In genomic region chr4:8744083-8744805, GRCh38 we compare ENCODE assay signal across 22 cellular contexts.
DNase-seq lines count a peak whose midpoint lies in the region; ATAC-seq, FAIRE-seq and TF ChIP-seq lines count a peak whose summit lies in the region.
"Had no signal": no experiment of that assay in that cellular context is flagged by ENCODE, and none has a peak within 500 bp of the region (broad histone marks: within the 10 kb centered on the region; RNA-seq: fewer than 3 reads in every experiment).

No MANE protein-coding gene starts in this region.

- peak; percentile 19 to 31; a peak in 2 of 4 replicates for TF ChIP-seq RAD21 in H1 (IDR thresholded peaks at IDR 0.05 in 1 of 2, conservative IDR thresholded peaks at IDR 0.05 in 1 of 2; ENCODE audit: low read depth in 2 of 2, low read length in 2 of 2)

- no peaks in the 10 kb centered on the region for H3K36me3 ChIP-seq in H1 (ENCODE audit: control insufficient read depth in 2 of 4, insufficient read depth in 4 of 4, low read length in 3 of 4)
- no peaks in the 10 kb centered on the region for H3K36me3 ChIP-seq in aorta (ENCODE audit: control insufficient read depth in 1 of 2, insufficient read depth in 2 of 2, low read length in 1 of 2)
- H3K36me3 ChIP-seq: adrenal gland, breast epithelium, MG63, transverse colon had no signal

- H3K56ac ChIP-seq in H1 (replicated peaks; ENCODE audit: insufficient read length, low read depth, low read length) = no peak overlapping the region

- H3K27ac Mint-ChIP-seq in nephron progenitor cell = no peak overlapping the region
- no peak overlapping the region for H3K27ac Mint-ChIP-seq in stimulated activated effector memory CD8-positive, alpha-beta T cell treated with anti-CD3 and anti-CD28 coated beads, Interleukin-12 subunit alpha, Interleukin-12 subunit beta, amount 100 ng/mL, for 72 hours
- H3K27ac Mint-ChIP-seq: stimulated activated naive CD8-positive, alpha-beta T cell treated with anti-CD3 and anti-CD28 coated beads, Interleukin-15, amount 100 ng/mL, for 72 hours had no signal

- H4K91ac ChIP-seq in H1 (replicated peaks; ENCODE audit: insufficient read length, low read length) = no peak overlapping the region

- intact Hi-C loops in aorta (cut with DNase I) = no loop called here

- H2BK5ac ChIP-seq in H1 (ENCODE audit: low read depth, low read length) = no peak overlapping the region

- H2BK20ac ChIP-seq in H1 (ENCODE audit: low read length) = no peak overlapping the region

- no peak overlapping the region for H2BK15ac ChIP-seq in H1 (ENCODE audit: low read length)

- H4K5ac ChIP-seq in H1 (ENCODE audit: insufficient read length, low read depth, low read length) = no peak overlapping the region

- TF ChIP-seq EP300 in H1 (IDR thresholded peaks at IDR 0.05; ENCODE audit: borderline replicate concordance in 1 of 2, low read depth in 2 of 2, low read length in 2 of 2) = no peak

- ATAC-seq in aorta (ENCODE audit: low FRiP score) = no peak
- ATAC-seq in stimulated activated effector memory CD8-positive, alpha-beta T cell treated with anti-CD3 and anti-CD28 coated beads, Interleukin-12 subunit alpha, Interleukin-12 subunit beta, amount 100 ng/mL, for 72 hours = no peak
- no peak for ATAC-seq in HG02759 (IDR thresholded peaks at IDR 0.05; ENCODE audit: unreplicated experiment)
- ATAC-seq: stimulated activated naive CD8-positive, alpha-beta T cell treated with anti-CD3 and anti-CD28 coated beads, Interleukin-15, amount 100 ng/mL, for 72 hours had no signal

- H3K79me2 ChIP-seq in H1 (ENCODE audit: control insufficient read depth in 1 of 2, insufficient read depth in 2 of 2, low read length in 2 of 2) = no peaks in the 10 kb centered on the region
- H3K79me2 ChIP-seq: parathyroid adenoma had no signal

- no peak overlapping the region for H3K18ac ChIP-seq in H1 (ENCODE audit: extremely low read depth, low read length)

- H3K9me3 ChIP-seq in H1 (ENCODE audit: insufficient read depth in 2 of 2, low read depth in 1 of 2, low read length in 1 of 2) (no peaks in the 10 kb centered on the region), aorta (ENCODE audit: control insufficient read depth, low read length) (no peaks in the 10 kb centered on the region)
- H3K9me3 ChIP-seq: adrenal gland, breast epithelium, MG63, transverse colon had no signal

- H3K36me3 Mint-ChIP-seq in nephron progenitor cell (ENCODE audit: low read depth) = no peaks in the 10 kb centered on the region
- no peaks in the 10 kb centered on the region for H3K36me3 Mint-ChIP-seq in stimulated activated effector memory CD8-positive, alpha-beta T cell treated with anti-CD3 and anti-CD28 coated beads, Interleukin-12 subunit alpha, Interleukin-12 subunit beta, amount 100 ng/mL, for 72 hours

- no peak overlapping the region for H2BK120ac ChIP-seq in H1 (replicated peaks; ENCODE audit: low read depth, low read length)

- H3K9ac ChIP-seq in H1 (replicated peaks in 1 of 4; ENCODE audit: extremely low read depth in 1 of 4, low read depth in 3 of 4, low read length in 3 of 4) = no peak overlapping the region
- H3K9ac ChIP-seq: parathyroid adenoma had no signal

- H3K79me1 ChIP-seq in H1 (ENCODE audit: low read depth, low read length) = no peaks in the 10 kb centered on the region

- H3K23ac ChIP-seq in H1 (ENCODE audit: insufficient read length) = no peak overlapping the region

- H2AFZ ChIP-seq in H1 (ENCODE audit: low read length) = no peak overlapping the region
- H2AFZ ChIP-seq: parathyroid adenoma had no signal

- TF ChIP-seq POLR2A in H1 (IDR thresholded peaks at IDR 0.05; ENCODE audit: control extremely low read depth in 1 of 2, low read depth in 2 of 2, low read length in 2 of 2) = no peak

- peak; percentile 43 for DNase-seq in activated effector memory CD4-positive, alpha-beta T cell treated with anti-CD3 and anti-CD28 coated beads, Interleukin-2, amount 50 U/mL, for 16 hours
- DNase-seq in activated effector memory CD4-positive, alpha-beta T cell treated with Interleukin-2 at 50 U/mL for 16 hours = no peak
- DNase-seq in H1 (ENCODE audit: low read depth in 1 of 2, low spot score in 2 of 2) = peak in 1 of 2 experiments; percentile 45
- DNase-seq in nephron progenitor cell = no peak
- DNase-seq in aorta = peak; percentile 18 to 59
- DNase-seq in stimulated activated effector memory CD8-positive, alpha-beta T cell treated with anti-CD3 and anti-CD28 coated beads, Interleukin-12 subunit alpha, Interleukin-12 subunit beta, amount 100 ng/mL, for 72 hours (ENCODE audit: low spot score in 2 of 2) = no peak
- DNase-seq in NOMO-1 treated with dmso at 0.1 percent for 144 hours (lab: John Stamatoyannopoulos, UW; ENCODE audit: unreplicated experiment) = no peak
- DNase-seq: activated CD4-positive, alpha-beta T cell treated with anti-CD3 and anti-CD28 coated beads, Interleukin-2, amount 50 U/mL, for 1 hour; COR-L47; DND-41; HCEC 1CT; IMR-90; MG63; NCI-H1436; SIG-M5; stimulated activated CD4-positive, alpha-beta T cell treated with anti-CD3 and anti-CD28 coated beads, Interleukin-2, amount 100 ng/mL, for 24 hours; transverse colon had no signal

- no peak for FAIRE-seq in H1 (lab: Jason Lieb, UNC)

- H4K20me1 ChIP-seq in H1 (replicated peaks in 1 of 2; ENCODE audit: control insufficient read depth in 1 of 2, insufficient read depth in 2 of 2, low read length in 2 of 2) = peaks cover 0 to 4% of the 10 kb centered on the region in 2 experiments

- H2BK12ac ChIP-seq in H1 (ENCODE audit: low read depth, low read length) = no peak overlapping the region

- no peak overlapping the region for H3K14ac ChIP-seq in H1 (ENCODE audit: insufficient read length)

- peaks cover 55% of the 10 kb centered on the region for H3K4me1 Mint-ChIP-seq in nephron progenitor cell
- no peaks in the 10 kb centered on the region for H3K4me1 Mint-ChIP-seq in stimulated activated effector memory CD8-positive, alpha-beta T cell treated with anti-CD3 and anti-CD28 coated beads, Interleukin-12 subunit alpha, Interleukin-12 subunit beta, amount 100 ng/mL, for 72 hours
- H3K4me1 Mint-ChIP-seq: stimulated activated naive CD8-positive, alpha-beta T cell treated with anti-CD3 and anti-CD28 coated beads, Interleukin-15, amount 100 ng/mL, for 72 hours had no signal

- POLR2A ChIA-PET in H1 (lab: Charles Lee; ENCODE audit: partially characterized antibody) = no interaction called here

- WGBS in H1 (ENCODE audit: extremely low coverage in 1 of 2, insufficient coverage in 1 of 2, insufficient read length in 1 of 2, insufficient replicate concordance in 2 of 2, low coverage in 1 of 2, low lambda C conversion rate in 2 of 2, missing lambda C conversion rate in 1 of 2), 2 experiments = 84% methylated on average over 17 of the region's 18 CpGs; no CpG with 5 or more reads in 1 of the 2 experiments
- WGBS in aorta, 2 donors = 77 to 79% methylated on average over 18 of the region's 18 CpGs

- H2AK5ac ChIP-seq in H1 (ENCODE audit: low read depth, low read length) = no peak overlapping the region

- H4K8ac ChIP-seq in H1 (ENCODE audit: extremely low read depth, insufficient read depth, low read length) = peak overlapping the region; percentile 37; the same call in 1 of the 2 replicates

- H3K4me3 ChIP-seq in H1 (ENCODE audit: extremely low read depth in 1 of 4, insufficient read depth in 2 of 4, low read depth in 3 of 4, low read length in 4 of 4) (no peak overlapping the region), aorta (ENCODE audit: low read length in 2 of 2) (no peak overlapping the region)
- H3K4me3 ChIP-seq: adrenal gland, breast epithelium, MG63, transverse colon had no signal

- CTCF ChIA-PET in H1 (lab: Charles Lee; ENCODE audit: partially characterized antibody) = interaction anchor here (1.0 kb wide), 1 partner anchor 28 kb away, joined by 3 read pairs; no protein-coding TSS in a partner anchor

- H3K4me2 ChIP-seq in H1 (ENCODE audit: insufficient read depth in 1 of 2, low read depth in 2 of 2, low read length in 2 of 2) = no peak overlapping the region

- TF ChIP-seq CTCF in H1 (IDR thresholded peaks at IDR 0.05; ENCODE audit: control extremely low read depth in 1 of 3, insufficient read depth in 1 of 3, low read depth in 1 of 3, low read length in 3 of 3) = peak in 1 of 3 experiments; percentile 39; a peak in 2 of 4 replicates
- TF ChIP-seq CTCF in nephron progenitor cell (IDR thresholded peaks at IDR 0.05) = peak; percentile 6

- H3K27ac ChIP-seq in H1 (ENCODE audit: low read depth, low read length) (no peak overlapping the region), aorta (ENCODE audit: low read depth in 1 of 2, low read length in 2 of 2) (no peak overlapping the region)
- H3K27ac ChIP-seq: adrenal gland, breast epithelium, parathyroid adenoma, transverse colon had no signal

- peaks cover 7% of the 10 kb centered on the region for H3K9me3 Mint-ChIP-seq in nephron progenitor cell
- peaks cover 6% of the 10 kb centered on the region for H3K9me3 Mint-ChIP-seq in stimulated activated effector memory CD8-positive, alpha-beta T cell treated with anti-CD3 and anti-CD28 coated beads, Interleukin-12 subunit alpha, Interleukin-12 subunit beta, amount 100 ng/mL, for 72 hours

- H3K4ac ChIP-seq in H1 (replicated peaks; ENCODE audit: insufficient read length, low read depth, low read length) = no peak overlapping the region

- no peaks in the 10 kb centered on the region; the same call in none of the 2 replicates for H3K23me2 ChIP-seq in H1 (ENCODE audit: low read depth, low read length)

- no peaks in the 10 kb centered on the region; a peak in 1 of 7 replicates for H3K27me3 ChIP-seq in H1 (replicated peaks in 1 of 4; ENCODE audit: control insufficient read depth in 3 of 4, extremely low read depth in 1 of 4, insufficient read depth in 3 of 4, low read length in 3 of 4)
- no peaks in the 10 kb centered on the region for H3K27me3 ChIP-seq in aorta (ENCODE audit: control insufficient read depth in 1 of 2, insufficient read depth in 2 of 2, low read length in 1 of 2)
- H3K27me3 ChIP-seq: MG63, transverse colon had no signal

- no peak overlapping the region for H3K4me3 Mint-ChIP-seq in nephron progenitor cell
- no peak overlapping the region for H3K4me3 Mint-ChIP-seq in stimulated activated effector memory CD8-positive, alpha-beta T cell treated with anti-CD3 and anti-CD28 coated beads, Interleukin-12 subunit alpha, Interleukin-12 subunit beta, amount 100 ng/mL, for 72 hours
- H3K4me3 Mint-ChIP-seq: stimulated activated naive CD8-positive, alpha-beta T cell treated with anti-CD3 and anti-CD28 coated beads, Interleukin-15, amount 100 ng/mL, for 72 hours had no signal

- H3K4me1 ChIP-seq in H1 (replicated peaks in 1 of 4; ENCODE audit: control insufficient read depth in 3 of 4, insufficient read depth in 4 of 4, low read length in 3 of 4) (no peaks in the 10 kb centered on the region; a peak in 1 of 7 replicates), aorta (ENCODE audit: control insufficient read depth in 1 of 2, insufficient read depth in 2 of 2, low read length in 2 of 2) (no peaks in the 10 kb centered on the region)
- H3K4me1 ChIP-seq: adrenal gland, breast epithelium, parathyroid adenoma, transverse colon had no signal

- H3K27me3 Mint-ChIP-seq in nephron progenitor cell (ENCODE audit: low read depth, poor library complexity) = peaks cover 22% of the 10 kb centered on the region
- H3K27me3 Mint-ChIP-seq: stimulated activated naive CD8-positive, alpha-beta T cell treated with anti-CD3 and anti-CD28 coated beads, Interleukin-15, amount 100 ng/mL, for 72 hours had no signal

TF ChIP-seq in H1, 55 proteins besides CTCF, POLR2A, EP300 and RAD21 (continues in another document):
- TF ChIP-seq GABPA (IDR thresholded peaks at IDR 0.05; ENCODE audit: borderline replicate concordance, insufficient read depth, low read length) (no peak), MAFK (IDR thresholded peaks at IDR 0.05; ENCODE audit: low read depth, low read length) (no peak)

Comparison
In these comparisons a context has a peak if more than half of its experiments do, and no peak if none do; other contexts are left out.
1. DNase-seq: peak in activated effector memory CD4-positive, alpha-beta T cell treated with anti-CD3 and anti-CD28 coated beads, Interleukin-2, amount 50 U/mL, for 16 hours (single experiment) and aorta (2 of 2); none in activated effector memory CD4-positive, alpha-beta T cell treated with Interleukin-2 at 50 U/mL for 16 hours (single experiment), nephron progenitor cell (single experiment), stimulated activated effector memory CD8-positive, alpha-beta T cell treated with anti-CD3 and anti-CD28 coated beads, Interleukin-12 subunit alpha, Interleukin-12 subunit beta, amount 100 ng/mL, for 72 hours (0 of 2) and NOMO-1 treated with dmso at 0.1 percent for 144 hours (single experiment).